In genomic region chr2:240774856-240775255, GRCh38 we compare ENCODE assay signal across 29 cellular contexts. TPM values are rescaled to one million over a fixed set of nuclear protein-coding genes. Genes with fewer than 3 reads are reported as not detected.
"Had no signal": no experiment of that assay in that cellular context is flagged by ENCODE, and none has a peak within 500 bp of the region (broad histone marks: within the 10 kb centered on the region; RNA-seq: fewer than 3 reads in every experiment).

No MANE protein-coding gene starts in this region.

- H3K4me3 Mint-ChIP-seq: stimulated activated effector memory CD8-positive, alpha-beta T cell treated with anti-CD3 and anti-CD28 coated beads, Interleukin-12 subunit alpha, Interleukin-12 subunit beta, amount 100 ng/mL, for 72 hours; stimulated activated memory B cell treated with anti-CD40 and anti-IgM and Interleukin-4, amounts not matched to agents 10 μg/mL and 1 μg/mL and 100 μg/mL, for 72 hours; stimulated activated naive B cell treated with anti-CD40 and anti-IgM and Interleukin-4, amounts not matched to agents 10 μg/mL and 1 μg/mL and 100 μg/mL, for 72 hours; stimulated activated naive CD8-positive, alpha-beta T cell treated with anti-CD3 and anti-CD28 coated beads, Interleukin-15, amount 100 ng/mL, for 72 hours; stimulated activated naive CD8-positive, alpha-beta T cell treated with anti-CD3 and anti-CD28 coated beads, Interleukin-15, Interleukin-2, amounts not matched to agents 100 ng/mL and 50 ng/mL, for 24 hours; type B pancreatic cell had no signal

- H3K27ac ChIP-seq: stomach, suprapubic skin, thoracic aorta, thyroid gland, tibial artery, transverse colon, upper lobe of left lung, upper lobe of right lung, uterus, vagina had no signal

- DNase-seq: stimulated activated CD4-positive, alpha-beta T cell treated with anti-CD3 and anti-CD28 coated beads, Interleukin-2, amount 100 ng/mL, for 48 hours; stimulated activated CD4-positive, alpha-beta T cell treated with anti-CD3 and anti-CD28 coated beads, Interleukin-4, amount 100 ng/mL, for 1 hour; stimulated activated CD4-positive, alpha-beta T cell treated with anti-CD3 and anti-CD28 coated beads, Interleukin-4, amount 100 ng/mL, for 24 hours; stimulated activated CD4-positive, alpha-beta T cell treated with anti-CD3 and anti-CD28 coated beads, Interleukin-4, amount 100 ng/mL, for 4 hours; stimulated activated CD8-positive, alpha-beta memory T cell treated with anti-CD3 and anti-CD28 coated beads, Interleukin-4, amount 100 ng/mL, for 48 hours; stimulated activated naive B cell treated with anti-CD40 and anti-IgM and Interleukin-4, amounts not matched to agents 10 μg/mL and 1 μg/mL and 100 μg/mL, for 72 hours; stimulated activated naive CD4-positive, alpha-beta T cell; stimulated activated naive CD4-positive, alpha-beta T cell treated with Interleukin-2 at 50 U/mL for 16 hours; stimulated activated naive CD8-positive, alpha-beta T cell treated with anti-CD3 and anti-CD28 coated beads, Interleukin-15, amount 100 ng/mL, for 72 hours; stimulated activated naive CD8-positive, alpha-beta T cell treated with anti-CD3 and anti-CD28 coated beads, Interleukin-15, Interleukin-2, amounts not matched to agents 100 U/mL and 50 U/mL, for 24 hours; stomach; substantia nigra; testis; thyroid gland; tibial artery; transverse colon; trophoblast cell; upper lobe of right lung; uterus had no signal

- H3K4me1 Mint-ChIP-seq: stimulated activated effector memory CD8-positive, alpha-beta T cell treated with anti-CD3 and anti-CD28 coated beads, Interleukin-12 subunit alpha, Interleukin-12 subunit beta, amount 100 ng/mL, for 72 hours; stimulated activated memory B cell treated with anti-CD40 and anti-IgM and Interleukin-4, amounts not matched to agents 10 μg/mL and 1 μg/mL and 100 μg/mL, for 72 hours; stimulated activated naive B cell treated with anti-CD40 and anti-IgM and Interleukin-4, amounts not matched to agents 10 μg/mL and 1 μg/mL and 100 μg/mL, for 72 hours; stimulated activated naive CD8-positive, alpha-beta T cell treated with anti-CD3 and anti-CD28 coated beads, Interleukin-15, amount 100 ng/mL, for 72 hours had no signal

- H3K36me3 ChIP-seq: stomach, suprapubic skin, thoracic aorta, thyroid gland, tibial artery, transverse colon, upper lobe of left lung, upper lobe of right lung, uterus, vagina had no signal

- H3K9me3 Mint-ChIP-seq: stimulated activated effector memory CD8-positive, alpha-beta T cell treated with anti-CD3 and anti-CD28 coated beads, Interleukin-12 subunit alpha, Interleukin-12 subunit beta, amount 100 ng/mL, for 72 hours; stimulated activated memory B cell treated with anti-CD40 and anti-IgM and Interleukin-4, amounts not matched to agents 10 μg/mL and 1 μg/mL and 100 μg/mL, for 72 hours; stimulated activated naive B cell treated with anti-CD40 and anti-IgM and Interleukin-4, amounts not matched to agents 10 μg/mL and 1 μg/mL and 100 μg/mL, for 72 hours; stimulated activated naive CD8-positive, alpha-beta T cell treated with anti-CD3 and anti-CD28 coated beads, Interleukin-15, amount 100 ng/mL, for 72 hours; stimulated activated naive CD8-positive, alpha-beta T cell treated with anti-CD3 and anti-CD28 coated beads, Interleukin-15, Interleukin-2, amounts not matched to agents 100 ng/mL and 50 ng/mL, for 24 hours; type B pancreatic cell had no signal

- H3K4me1 ChIP-seq: stomach, suprapubic skin, tibial artery, transverse colon, upper lobe of left lung, upper lobe of right lung, uterus, vagina had no signal

- H3K4me3 ChIP-seq: stomach, suprapubic skin, testis, thoracic aorta, thyroid gland, tibial artery, tibial nerve, transverse colon, upper lobe of left lung, upper lobe of right lung, uterus, vagina had no signal

- H3K27ac Mint-ChIP-seq: stimulated activated effector memory CD8-positive, alpha-beta T cell treated with anti-CD3 and anti-CD28 coated beads, Interleukin-12 subunit alpha, Interleukin-12 subunit beta, amount 100 ng/mL, for 72 hours; stimulated activated memory B cell treated with anti-CD40 and anti-IgM and Interleukin-4, amounts not matched to agents 10 μg/mL and 1 μg/mL and 100 μg/mL, for 72 hours; stimulated activated naive B cell treated with anti-CD40 and anti-IgM and Interleukin-4, amounts not matched to agents 10 μg/mL and 1 μg/mL and 100 μg/mL, for 72 hours; stimulated activated naive CD8-positive, alpha-beta T cell treated with anti-CD3 and anti-CD28 coated beads, Interleukin-15, Interleukin-2, amounts not matched to agents 100 ng/mL and 50 ng/mL, for 24 hours; type B pancreatic cell had no signal

- ATAC-seq: stimulated activated effector memory CD8-positive, alpha-beta T cell treated with anti-CD3 and anti-CD28 coated beads, Interleukin-12 subunit alpha, Interleukin-12 subunit beta, amount 100 ng/mL, for 72 hours; stimulated activated memory B cell treated with anti-CD40 and anti-IgM and Interleukin-4, amounts not matched to agents 10 μg/mL and 1 μg/mL and 100 μg/mL, for 72 hours; stimulated activated naive B cell treated with anti-CD40 and anti-IgM and Interleukin-4, amounts not matched to agents 10 μg/mL and 1 μg/mL and 100 μg/mL, for 72 hours; stimulated activated naive CD8-positive, alpha-beta T cell treated with anti-CD3 and anti-CD28 coated beads, Interleukin-15, amount 100 ng/mL, for 72 hours; stimulated activated naive CD8-positive, alpha-beta T cell treated with anti-CD3 and anti-CD28 coated beads, Interleukin-15, Interleukin-2, amounts not matched to agents 100 U/mL and 50 U/mL, for 24 hours; upper lobe of right lung had no signal

- H3K36me3 Mint-ChIP-seq: stimulated activated effector memory CD8-positive, alpha-beta T cell treated with anti-CD3 and anti-CD28 coated beads, Interleukin-12 subunit alpha, Interleukin-12 subunit beta, amount 100 ng/mL, for 72 hours; stimulated activated memory B cell treated with anti-CD40 and anti-IgM and Interleukin-4, amounts not matched to agents 10 μg/mL and 1 μg/mL and 100 μg/mL, for 72 hours; stimulated activated naive B cell treated with anti-CD40 and anti-IgM and Interleukin-4, amounts not matched to agents 10 μg/mL and 1 μg/mL and 100 μg/mL, for 72 hours had no signal

- H3K27me3 ChIP-seq: testis, thyroid gland, transverse colon, upper lobe of left lung, upper lobe of right lung, uterus, vagina had no signal

- H3K9me3 ChIP-seq: stomach, suprapubic skin, testis, thoracic aorta, thyroid gland, tibial artery, tibial nerve, transverse colon, upper lobe of left lung, upper lobe of right lung, uterus, vagina had no signal

- H3K27me3 Mint-ChIP-seq: stimulated activated naive CD8-positive, alpha-beta T cell treated with anti-CD3 and anti-CD28 coated beads, Interleukin-15, amount 100 ng/mL, for 72 hours; stimulated activated naive CD8-positive, alpha-beta T cell treated with anti-CD3 and anti-CD28 coated beads, Interleukin-15, Interleukin-2, amounts not matched to agents 100 ng/mL and 50 ng/mL, for 24 hours; type B pancreatic cell had no signal

RNA-seq across cellular contexts. Expression of gene KIF1A, which starts 45.2 kb away (rescaled TPM):
- total RNA-seq: subcutaneous adipose tissue had no signal
